ENCODE assay signal across 14 cellular contexts in genomic region chr1:245683377-245683716, GRCh38.
"Had no signal": no experiment of that assay in that cellular context is flagged by ENCODE, and none has a peak within 500 bp of the region (broad histone marks: within the 10 kb centered on the region; RNA-seq: fewer than 3 reads in every experiment).

No MANE protein-coding gene starts in this region.

- DNase-seq: activated CD4-positive, alpha-beta T cell treated with anti-CD3 and anti-CD28 coated beads for 36 hours; activated CD8-positive, alpha-beta memory T cell treated with anti-CD3 and anti-CD28 coated beads, Interleukin-2, amount 50 U/mL, for 4 hours; activated CD8-positive, alpha-beta T cell treated with anti-CD3 and anti-CD28 coated beads for 36 hours; activated naive CD8-positive, alpha-beta T cell treated with anti-CD3 and anti-CD28 coated beads, Interleukin-2, amount 50 U/mL, for 24 hours; central memory CD4-positive, alpha-beta T cell; cortex of kidney; effector CD8-positive, alpha-beta T cell; left lung; mesendoderm; small intestine had no signal

- H3K4me3 Mint-ChIP-seq: activated CD4-positive, alpha-beta T cell treated with anti-CD3 and anti-CD28 coated beads for 36 hours; activated CD8-positive, alpha-beta T cell treated with anti-CD3 and anti-CD28 coated beads for 36 hours; activated naive CD8-positive, alpha-beta T cell treated with anti-CD3 and anti-CD28 coated beads, Interleukin-2, amount 50 U/mL, for 24 hours; stimulated activated memory B cell treated with anti-CD40 and anti-IgM and Interleukin-4, amounts not matched to agents 10 μg/mL and 1 μg/mL and 100 μg/mL, for 72 hours had no signal

- H3K27ac ChIP-seq: left lung, tibial nerve, VCaP had no signal

- H3K4me1 Mint-ChIP-seq: activated CD4-positive, alpha-beta T cell treated with anti-CD3 and anti-CD28 coated beads for 36 hours; activated naive CD8-positive, alpha-beta T cell treated with anti-CD3 and anti-CD28 coated beads, Interleukin-2, amount 50 U/mL, for 24 hours had no signal

- H3K36me3 ChIP-seq: heart left ventricle, left lung had no signal

- H3K27ac Mint-ChIP-seq: activated CD4-positive, alpha-beta T cell treated with anti-CD3 and anti-CD28 coated beads for 36 hours; activated CD8-positive, alpha-beta T cell treated with anti-CD3 and anti-CD28 coated beads for 36 hours; activated naive CD8-positive, alpha-beta T cell treated with anti-CD3 and anti-CD28 coated beads, Interleukin-2, amount 50 U/mL, for 24 hours; stimulated activated memory B cell treated with anti-CD40 and anti-IgM and Interleukin-4, amounts not matched to agents 10 μg/mL and 1 μg/mL and 100 μg/mL, for 72 hours had no signal

- H3K4me3 ChIP-seq: heart left ventricle, left lung, tibial nerve had no signal

- H3K27me3 ChIP-seq: tibial nerve had no signal

- H3K4me1 ChIP-seq: tibial nerve had no signal

- ATAC-seq: activated CD4-positive, alpha-beta T cell treated with anti-CD3 and anti-CD28 coated beads for 36 hours; activated CD8-positive, alpha-beta T cell treated with anti-CD3 and anti-CD28 coated beads for 36 hours; activated naive CD8-positive, alpha-beta T cell treated with anti-CD3 and anti-CD28 coated beads, Interleukin-2, amount 50 U/mL, for 24 hours; left lung; stimulated activated memory B cell treated with anti-CD40 and anti-IgM and Interleukin-4, amounts not matched to agents 10 μg/mL and 1 μg/mL and 100 μg/mL, for 72 hours had no signal

- H3K9me3 Mint-ChIP-seq: activated CD8-positive, alpha-beta T cell treated with anti-CD3 and anti-CD28 coated beads for 36 hours; activated naive CD8-positive, alpha-beta T cell treated with anti-CD3 and anti-CD28 coated beads, Interleukin-2, amount 50 U/mL, for 24 hours; stimulated activated memory B cell treated with anti-CD40 and anti-IgM and Interleukin-4, amounts not matched to agents 10 μg/mL and 1 μg/mL and 100 μg/mL, for 72 hours had no signal

- H3K9me3 ChIP-seq: heart left ventricle, left lung had no signal
